In genomic region chr2:64675860-64676259, GRCh38 we compare ENCODE assay signal across 8 cellular contexts. TPM values are rescaled to one million over a fixed set of nuclear protein-coding genes. Genes with fewer than 3 reads are reported as not detected.
DNase-seq lines count a peak whose midpoint lies in the region; ATAC-seq, FAIRE-seq and TF ChIP-seq lines count a peak whose summit lies in the region.

No MANE protein-coding gene starts in this region.

- peaks cover 2% of the 10 kb centered on the region for H3K36me3 Mint-ChIP-seq in T-helper 2 cell treated with Interferon-gamma antibody and Interleukin-4, amounts not matched to agents 5 μg/mL and 100 μg/mL, for 36 hours (ENCODE audit: low read depth)
- no peaks in the 10 kb centered on the region for H3K36me3 Mint-ChIP-seq in astrocyte (ENCODE audit: low read depth, unreplicated experiment)

- H4K20me1 ChIP-seq in astrocyte (ENCODE audit: insufficient read depth, low read length), result no peaks in the 10 kb centered on the region

- H3K9ac ChIP-seq in astrocyte (ENCODE audit: low read length), result no peak overlapping the region

- FAIRE-seq in astrocyte (lab: Jason Lieb, UNC), result no peak

- no peaks in the 10 kb centered on the region for H3K9me3 ChIP-seq in astrocyte (ENCODE audit: insufficient read depth, low read depth, low read length)

- no peak overlapping the region for H3K27ac ChIP-seq in astrocyte (ENCODE audit: low read depth, low read length)

- CTCF ChIA-PET in HEK293T (lab: Yijun Ruan, JAX), result interaction anchor here (1.0 kb wide), 1 partner anchor 30 kb away, joined by 4 read pairs; no protein-coding TSS in a partner anchor

- H3K27me3 ChIP-seq in astrocyte (ENCODE audit: insufficient read depth, low read length) (no peaks in the 10 kb centered on the region), H7 (ENCODE audit: control insufficient read depth, insufficient read depth, low read length) (no peaks in the 10 kb centered on the region)

- DNase-seq in T-helper 2 cell treated with Interferon-gamma antibody and Interleukin-4, amounts not matched to agents 5 μg/mL and 100 μg/mL, for 36 hours (ENCODE audit: low spot score), result peak; percentile 87
- DNase-seq in astrocyte (ENCODE audit: low read depth) (peak; percentile 51), HEK293T (ENCODE audit: extremely low spot score) (no peak), H7 (no peak), hepatic stellate cell (ENCODE audit: low spot score) (no peak)
- peak; percentile 79 for DNase-seq in stimulated activated CD4-positive, alpha-beta T cell treated with anti-CD3 and anti-CD28 coated beads, Interleukin-2, amount 100 ng/mL, for 4 hours (ENCODE audit: low read depth)

- POLR2A ChIA-PET in HEK293T (lab: Yijun Ruan, JAX), result interaction anchor here (1.1 to 1.5 kb wide), 2 partner anchors 22 to 25 kb away, joined by 3 to 6 read pairs; partner anchors contain the start of gene SERTAD2

- H3K27ac Mint-ChIP-seq in T-helper 2 cell treated with Interferon-gamma antibody and Interleukin-4, amounts not matched to agents 5 μg/mL and 100 μg/mL, for 36 hours, result no peak overlapping the region
- peak overlapping the region; percentile 66 for H3K27ac Mint-ChIP-seq in astrocyte (ENCODE audit: unreplicated experiment)

- peaks cover 45% of the 10 kb centered on the region for H3K4me1 Mint-ChIP-seq in T-helper 2 cell treated with Interferon-gamma antibody and Interleukin-4, amounts not matched to agents 5 μg/mL and 100 μg/mL, for 36 hours (ENCODE audit: low read depth)
- H3K4me1 Mint-ChIP-seq in astrocyte (ENCODE audit: low read depth, unreplicated experiment), result peaks cover 19% of the 10 kb centered on the region

- no peaks in the 10 kb centered on the region for H3K79me2 ChIP-seq in astrocyte (ENCODE audit: insufficient read depth, low read length)

- ATAC-seq in GM21786 (IDR thresholded peaks at IDR 0.05; ENCODE audit: unreplicated experiment) (peak; percentile 53), HG03095 (IDR thresholded peaks at IDR 0.05; ENCODE audit: unreplicated experiment) (no peak)

- H2AFZ ChIP-seq in astrocyte (ENCODE audit: low read depth, low read length), result no peak overlapping the region

- H3K36me3 ChIP-seq in astrocyte (ENCODE audit: insufficient read depth, low read length), result no peaks in the 10 kb centered on the region
- H3K36me3 ChIP-seq in H7 (replicated peaks; ENCODE audit: control insufficient read depth, insufficient read depth, low read length), result no peaks in the 10 kb centered on the region

- H3K4me3 ChIP-seq in astrocyte (ENCODE audit: insufficient read depth, low read depth, low read length) (no peak overlapping the region), H7 (ENCODE audit: insufficient read depth, low read depth, low read length) (no peak overlapping the region)

- no peak overlapping the region for H3K4me2 ChIP-seq in astrocyte (ENCODE audit: low read length)

- TF ChIP-seq CTCF in astrocyte (IDR thresholded peaks at IDR 0.05; ENCODE audit: insufficient read depth, low read depth, low read length), result no peak

- no peak overlapping the region for H3K4me3 Mint-ChIP-seq in T-helper 2 cell treated with Interferon-gamma antibody and Interleukin-4, amounts not matched to agents 5 μg/mL and 100 μg/mL, for 36 hours
- no peak overlapping the region for H3K4me3 Mint-ChIP-seq in astrocyte (ENCODE audit: unreplicated experiment)

- H3K4me1 ChIP-seq in astrocyte (ENCODE audit: insufficient read depth, low read length), result no peaks in the 10 kb centered on the region

- no peaks in the 10 kb centered on the region for H3K9me3 Mint-ChIP-seq in T-helper 2 cell treated with Interferon-gamma antibody and Interleukin-4, amounts not matched to agents 5 μg/mL and 100 μg/mL, for 36 hours
- no peaks in the 10 kb centered on the region for H3K9me3 Mint-ChIP-seq in astrocyte (ENCODE audit: unreplicated experiment)

- no peaks in the 10 kb centered on the region for H3K27me3 Mint-ChIP-seq in T-helper 2 cell treated with Interferon-gamma antibody and Interleukin-4, amounts not matched to agents 5 μg/mL and 100 μg/mL, for 36 hours (ENCODE audit: low read depth)
- no peaks in the 10 kb centered on the region for H3K27me3 Mint-ChIP-seq in astrocyte (ENCODE audit: low read depth, unreplicated experiment)

TF ChIP-seq in HEK293T, 16 proteins besides CTCF, POLR2A, EP300 and RAD21:
- TF ChIP-seq PKNOX1 (IDR thresholded peaks at IDR 0.05), result no peak
- no peak for TF ChIP-seq FOXK2 (IDR thresholded peaks at IDR 0.05)
- TF ChIP-seq TARDBP (IDR thresholded peaks at IDR 0.05), result no peak
- TF ChIP-seq FOXM1 (IDR thresholded peaks at IDR 0.05; ENCODE audit: borderline replicate concordance), result no peak
- TF ChIP-seq SUZ12 (IDR thresholded peaks at IDR 0.05), result no peak
- no peak for TF ChIP-seq FOXA1 (IDR thresholded peaks at IDR 0.05)
- TF ChIP-seq HDGF (IDR thresholded peaks at IDR 0.05; ENCODE audit: borderline replicate concordance), result no peak
- TF ChIP-seq CTBP1 (IDR thresholded peaks at IDR 0.05; ENCODE audit: borderline replicate concordance), result no peak
- TF ChIP-seq SP1 (IDR thresholded peaks at IDR 0.05), result no peak

RNA-seq across cellular contexts. Expression of gene SERTAD2, which starts 22.1 kb away (rescaled TPM):
- 39.9 and 42.2 TPM in 2 replicates for total RNA-seq in astrocyte
- total RNA-seq in H7 (2014; rRNA removed; shearing (Covaris generic)), result 4.0 and 4.4 TPM in 2 replicates

Comparison
In these comparisons a context has a peak if more than half of its experiments do, and no peak if none do; other contexts are left out.
1. DNase-seq: peak in T-helper 2 cell treated with Interferon-gamma antibody and Interleukin-4, amounts not matched to agents 5 μg/mL and 100 μg/mL, for 36 hours (single experiment), astrocyte (single experiment) and stimulated activated CD4-positive, alpha-beta T cell treated with anti-CD3 and anti-CD28 coated beads, Interleukin-2, amount 100 ng/mL, for 4 hours (single experiment); none in HEK293T (single experiment), H7 (single experiment) and hepatic stellate cell (single experiment).